In the genomic region with DNA sequence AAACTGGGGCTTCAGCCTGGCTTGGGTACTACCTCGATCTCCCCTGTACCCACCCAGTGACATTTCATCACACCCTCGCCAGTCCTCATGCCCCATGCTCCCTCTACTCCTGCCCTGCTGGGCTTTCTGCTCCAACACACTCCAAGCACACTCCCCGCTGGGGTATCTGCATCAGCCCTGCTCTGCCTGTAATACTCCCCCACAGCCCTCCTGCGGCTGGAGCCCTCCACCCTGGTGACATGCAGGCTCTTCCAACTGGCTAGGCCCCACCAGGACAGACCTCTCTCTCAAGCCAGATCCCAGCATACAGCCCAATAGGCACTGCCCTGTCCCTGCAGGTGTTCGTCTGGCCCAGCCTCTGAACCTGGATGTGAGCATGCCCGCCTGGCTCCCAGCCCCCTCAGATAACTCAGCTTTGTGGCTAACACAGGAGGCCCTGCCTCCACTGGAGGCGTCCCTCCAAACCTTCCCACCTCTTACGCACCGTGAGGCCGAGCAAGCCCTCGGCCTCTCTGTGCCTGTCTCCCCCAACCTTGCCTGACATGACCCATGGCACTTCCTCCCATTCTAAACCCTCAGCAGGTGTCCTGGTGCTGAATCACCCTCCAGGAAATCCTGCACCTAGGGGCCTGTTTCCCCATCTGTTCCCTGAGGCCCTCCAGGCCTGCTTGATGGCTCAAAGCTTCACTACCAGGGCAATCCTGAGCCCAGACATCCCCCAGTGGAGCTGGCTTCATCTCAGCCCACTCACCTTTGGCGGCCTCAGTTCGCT, we compare ENCODE assay signal across 10 cellular contexts. TPM values are rescaled to one million over a fixed set of nuclear protein-coding genes. Genes with fewer than 3 reads are reported as not detected.
DNase-seq lines count a peak whose midpoint lies in the region; TF ChIP-seq lines count a peak whose summit lies in the region.
"Had no signal": no experiment of that assay in that cellular context is flagged by ENCODE, and none has a peak within 500 bp of the region (broad histone marks: within the 10 kb centered on the region; RNA-seq: fewer than 3 reads in every experiment).

No MANE protein-coding gene starts in this region.

- DNase-seq in SHP77 (lab: John Stamatoyannopoulos, UW) (peak; percentile 32 to 70), SHP77 treated with DMSO at 0.1 percent for 48 hours (lab: John Stamatoyannopoulos, UW) (no peak), MG63 (peak; percentile 28), choroid plexus epithelial cell (ENCODE audit: low read depth) (peak; percentile 24), NCI-H1105 treated with DMSO at 0.1 percent for 48 hours (lab: John Stamatoyannopoulos, UW) (no peak), HCEC 1CT (no peak), AG08396 (ENCODE audit: low spot score) (no peak)

- H3K36me3 ChIP-seq in MG63 (no peaks in the 10 kb centered on the region), skeletal muscle tissue (ENCODE audit: control insufficient read depth in 3 of 3, insufficient read depth in 3 of 3, low read length in 3 of 3) (peaks cover 43 to 71% (median 64%) of the 10 kb centered on the region in 3 donors)
- H3K36me3 ChIP-seq: colonic mucosa had no signal

- H3K27me3 ChIP-seq in MG63 (no peaks in the 10 kb centered on the region), skeletal muscle tissue (ENCODE audit: control insufficient read depth in 3 of 3, insufficient read depth in 3 of 3, low read length in 3 of 3) (no peaks in the 10 kb centered on the region)
- H3K27me3 ChIP-seq: colonic mucosa, SJSA1 had no signal

- H3K4me1 ChIP-seq in skeletal muscle tissue (ENCODE audit: control insufficient read depth in 3 of 3, insufficient read depth in 3 of 3, low read length in 3 of 3) = peaks cover 10 to 26% (median 23%) of the 10 kb centered on the region in 3 donors
- H3K4me1 ChIP-seq: colonic mucosa had no signal

- no peak overlapping the region for H3K27ac ChIP-seq in skeletal muscle tissue (ENCODE audit: low read depth, low read length)
- H3K27ac ChIP-seq: colonic mucosa, SJSA1 had no signal

- H3K9me3 ChIP-seq in MG63 = no peaks in the 10 kb centered on the region
- no peaks in the 10 kb centered on the region for H3K9me3 ChIP-seq in skeletal muscle tissue (ENCODE audit: control insufficient read depth in 3 of 3, low read length in 3 of 3)
- H3K9me3 ChIP-seq: colonic mucosa, SJSA1 had no signal

- peak overlapping the region; percentile 3 to 54 (median 24) for H3K9ac ChIP-seq in skeletal muscle tissue (ENCODE audit: low read depth in 1 of 3, low read length in 3 of 3)

- no peak for TF ChIP-seq CTCF in choroid plexus epithelial cell (conservative IDR thresholded peaks at IDR 0.05; ENCODE audit: low read depth, low read length)

- H3K4me3 ChIP-seq in MG63 (no peak overlapping the region), choroid plexus epithelial cell (ENCODE audit: low read depth, low read length) (no peak overlapping the region), skeletal muscle tissue (ENCODE audit: low read length in 3 of 3) (no peak overlapping the region)
- H3K4me3 ChIP-seq: colonic mucosa, SJSA1 had no signal

RNA-seq across cellular contexts. Expression of gene TXNRD2, which starts 33.5 kb away (rescaled TPM):
- total RNA-seq in MG63 (2014; rRNA removed; shearing (Covaris generic); ENCODE audit: low replicate concordance) = 52.7 and 61.8 TPM in 2 replicates
- 13.6 TPM for total RNA-seq in skeletal muscle tissue

RNA-seq across cellular contexts. Expression of gene COMT, which starts 33.5 kb away (rescaled TPM):
- 178 and 263 TPM in 2 replicates for total RNA-seq in MG63 (2014; rRNA removed; shearing (Covaris generic); ENCODE audit: low replicate concordance)
- total RNA-seq in skeletal muscle tissue = 25.6 TPM

RNA-seq across cellular contexts. Expression of gene ARVCF, which starts 41.5 kb away (rescaled TPM):
- 2.2 and 3.8 TPM in 2 replicates for total RNA-seq in MG63 (2014; rRNA removed; shearing (Covaris generic); ENCODE audit: low replicate concordance)
- 49.6 TPM for total RNA-seq in skeletal muscle tissue

RNA-seq across cellular contexts. Expression of gene TANGO2, which starts 45.8 kb away (rescaled TPM):
- 21.0 and 54.2 TPM in 2 replicates for total RNA-seq in MG63 (2014; rRNA removed; shearing (Covaris generic); ENCODE audit: low replicate concordance)
- total RNA-seq in skeletal muscle tissue = 13.6 TPM

Comparison
In these comparisons a context has a peak if more than half of its experiments do, and no peak if none do; other contexts are left out.
1. DNase-seq: peak in SHP77 (2 of 2), MG63 (single experiment) and choroid plexus epithelial cell (single experiment); none in SHP77 treated with DMSO at 0.1 percent for 48 hours (single experiment), NCI-H1105 treated with DMSO at 0.1 percent for 48 hours (single experiment), HCEC 1CT (single experiment) and AG08396 (single experiment).
2. RNA of gene ARVCF, which starts 41.5 kb away (total RNA-seq): 49.6 TPM in skeletal muscle tissue (single experiment); 2.2 to 3.8 TPM in MG63; every median in the first group is over 10 times any median in the second.